9 cellular contexts compared by ENCODE assay signal in the genomic region with DNA sequence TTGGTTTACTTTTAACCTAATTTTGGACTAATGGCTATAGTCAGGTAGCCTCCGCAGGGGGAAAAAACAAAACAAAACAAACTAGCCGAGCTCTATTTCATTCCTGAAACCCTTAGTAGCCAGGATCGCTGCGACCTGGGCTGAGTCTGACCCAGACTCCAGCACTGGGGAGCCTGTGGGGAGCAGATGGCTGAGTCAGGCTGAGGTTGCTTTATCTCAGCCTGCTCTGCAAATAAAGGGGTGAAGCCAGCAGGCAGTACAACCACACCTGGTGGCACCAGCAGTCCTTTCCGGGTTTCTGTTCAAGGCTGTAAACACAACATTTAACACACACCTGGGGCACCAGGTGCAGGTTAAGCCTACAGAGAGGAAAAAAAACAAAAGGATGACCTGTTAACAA. TPM values are rescaled to one million over a fixed set of nuclear protein-coding genes. Genes with fewer than 3 reads are reported as not detected.
DNase-seq lines count a peak whose midpoint lies in the region; ATAC-seq and TF ChIP-seq lines count a peak whose summit lies in the region.
"Had no signal": no experiment of that assay in that cellular context is flagged by ENCODE, and none has a peak within 500 bp of the region (broad histone marks: within the 10 kb centered on the region; RNA-seq: fewer than 3 reads in every experiment).

No MANE protein-coding gene starts in this region.

- H3K4me3 Mint-ChIP-seq in immature natural killer cell, result no peak overlapping the region

- 73 to 74% methylated on average over 5 of the region's 5 CpGs for WGBS in upper lobe of left lung, 2 donors

- peaks cover 20 to 51% (median 41%) of the 10 kb centered on the region in 3 donors for H3K36me3 Mint-ChIP-seq in immature natural killer cell

- TF ChIP-seq CTCF in VCaP (conservative IDR thresholded peaks at IDR 0.05) (no peak), upper lobe of left lung (IDR thresholded peaks at IDR 0.05) (no peak)

- H3K4me1 ChIP-seq in upper lobe of left lung, result peaks cover 44 to 72% (median 59%) of the 10 kb centered on the region in 4 donors

- DNase-seq in SIG-M5 treated with dmso at 0.1 percent for 504 hours (lab: John Stamatoyannopoulos, UW; ENCODE audit: unreplicated experiment) (peak; percentile 34), SIG-M5 (lab: John Stamatoyannopoulos, UW) (no peak), immature natural killer cell (no peak), upper lobe of left lung (peak in 1 of 2 donors; percentile 74), HuH-7 (ENCODE audit: low spot score) (no peak), islet precursor cell (no peak)
- no peak for DNase-seq in stimulated activated CD8-positive, alpha-beta memory T cell treated with anti-CD3 and anti-CD28 coated beads, Interleukin-4, amount 100 ng/mL, for 48 hours

- no peak overlapping the region for H3K4me3 ChIP-seq in upper lobe of left lung

- H3K27ac ChIP-seq in VCaP, result peak overlapping the region; percentile 97
- peak overlapping the region; percentile 39 to 76 (median 62) for H3K27ac ChIP-seq in upper lobe of left lung

- TF ChIP-seq POLR2A in upper lobe of left lung (IDR thresholded peaks at IDR 0.05), result peak in 1 of 4 donors; percentile 13

- H3K27ac Mint-ChIP-seq in immature natural killer cell, result peak overlapping the region in 4 of 6 donors; percentile 52 to 82 (median 72)

- H3K4me1 Mint-ChIP-seq in immature natural killer cell, result peaks cover 29 to 80% of the 10 kb centered on the region in 2 donors

- no peaks in the 10 kb centered on the region for H3K9me3 Mint-ChIP-seq in immature natural killer cell
- H3K9me3 Mint-ChIP-seq: IgD-negative memory B cell had no signal

- H3K27me3 ChIP-seq in upper lobe of left lung, result no peaks in the 10 kb centered on the region

- no peak for TF ChIP-seq EP300 in upper lobe of left lung (IDR thresholded peaks at IDR 0.05)

- no peaks in the 10 kb centered on the region for H3K9me3 ChIP-seq in upper lobe of left lung

- H3K27me3 Mint-ChIP-seq in immature natural killer cell (ENCODE audit: low read depth in 3 of 3), result peaks cover 0 to 2% (median 1%) of the 10 kb centered on the region in 3 donors
- H3K27me3 Mint-ChIP-seq: IgD-negative memory B cell had no signal

- H3K36me3 ChIP-seq in upper lobe of left lung, result peaks cover 6 to 48% (median 15%) of the 10 kb centered on the region in 4 donors

- peak in 1 of 2 donors; percentile 64 for ATAC-seq in upper lobe of left lung (ENCODE audit: low FRiP score in 2 of 2)

RNA-seq across cellular contexts. Expression of a gene that starts 27.3 kb away (rescaled TPM):
- 10 to 100 TPM; 26.9 to 70.6 (median 33.1) TPM for polyA plus RNA-seq in immature natural killer cell
- total RNA-seq in upper lobe of left lung, result 100 to 1,000 TPM in 5 of 6 donors, 10 to 100 TPM in 1; 84.1 to 230 (median 174) TPM
